In genomic region chr3:101381809-101382208, GRCh38 we compare ENCODE assay signal across 8 cellular contexts.
A peak's percentile ranks its signal among the peaks of the same experiment; 100 is the strongest.
DNase-seq lines count a peak whose midpoint lies in the region; ATAC-seq lines count a peak whose summit lies in the region.

No MANE protein-coding gene starts in this region.

- no peak for ATAC-seq in HG02981 (IDR thresholded peaks at IDR 0.05; ENCODE audit: unreplicated experiment)
- ATAC-seq in GM21515 (IDR thresholded peaks at IDR 0.05; ENCODE audit: unreplicated experiment), result no peak
- ATAC-seq in GM19351 (IDR thresholded peaks at IDR 0.05; ENCODE audit: unreplicated experiment), result no peak

- DNase-seq in DMS153 treated with DMSO at 0.1 percent for 48 hours (lab: John Stamatoyannopoulos, UW; ENCODE audit: unreplicated experiment) (peak; percentile 16), KG1 (lab: John Stamatoyannopoulos, UW) (peak; percentile 25), RPMI7951 (ENCODE audit: low read depth) (peak; percentile 45), fibroblast of gingiva (ENCODE audit: low read depth) (peak; percentile 32), putamen (ENCODE audit: low spot score) (peak; percentile 14)
